In the genomic region with DNA sequence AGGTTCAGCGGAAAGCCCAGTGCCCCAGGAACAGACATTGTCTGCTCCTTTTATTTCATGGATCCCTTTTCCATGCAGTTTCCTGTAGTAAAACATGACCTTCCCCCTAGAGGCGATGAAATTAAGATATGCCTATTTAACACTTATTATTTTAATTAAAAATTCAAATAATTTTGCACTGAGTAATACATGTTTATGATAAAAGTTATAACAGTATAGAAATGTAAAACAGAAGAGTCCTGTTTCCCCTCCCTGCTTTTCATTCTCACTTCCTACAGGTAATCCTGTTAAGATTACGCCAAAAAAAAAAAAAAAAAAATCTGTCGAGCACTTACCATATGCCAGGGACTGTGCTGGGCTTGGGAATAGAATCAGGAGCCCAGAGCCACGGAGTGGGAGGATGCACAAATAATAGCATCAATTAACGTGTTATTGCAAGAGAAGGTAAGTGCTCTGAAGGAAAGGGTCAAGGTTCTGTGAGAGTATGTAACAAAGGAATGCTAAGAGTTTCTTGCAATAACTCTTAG, we compare ENCODE assay signal across 1 cellular context.
TF ChIP-seq lines count a peak whose summit lies in the region.

No MANE protein-coding gene starts in this region.

TF ChIP-seq in HCT116, 20 proteins besides CTCF, POLR2A, EP300 and RAD21:
- TF ChIP-seq FOSL1 (IDR thresholded peaks at IDR 0.05; ENCODE audit: low read depth) (no peak), SP1 (IDR thresholded peaks at IDR 0.05; ENCODE audit: low read depth) (no peak), TCF7L2 (IDR thresholded peaks at IDR 0.05; ENCODE audit: borderline replicate concordance, extremely low read depth, insufficient read depth, insufficient read length) (no peak), ZNF274 (IDR thresholded peaks at IDR 0.05; ENCODE audit: low read depth, low read length) (no peak)
- TF ChIP-seq, protein P1, sequence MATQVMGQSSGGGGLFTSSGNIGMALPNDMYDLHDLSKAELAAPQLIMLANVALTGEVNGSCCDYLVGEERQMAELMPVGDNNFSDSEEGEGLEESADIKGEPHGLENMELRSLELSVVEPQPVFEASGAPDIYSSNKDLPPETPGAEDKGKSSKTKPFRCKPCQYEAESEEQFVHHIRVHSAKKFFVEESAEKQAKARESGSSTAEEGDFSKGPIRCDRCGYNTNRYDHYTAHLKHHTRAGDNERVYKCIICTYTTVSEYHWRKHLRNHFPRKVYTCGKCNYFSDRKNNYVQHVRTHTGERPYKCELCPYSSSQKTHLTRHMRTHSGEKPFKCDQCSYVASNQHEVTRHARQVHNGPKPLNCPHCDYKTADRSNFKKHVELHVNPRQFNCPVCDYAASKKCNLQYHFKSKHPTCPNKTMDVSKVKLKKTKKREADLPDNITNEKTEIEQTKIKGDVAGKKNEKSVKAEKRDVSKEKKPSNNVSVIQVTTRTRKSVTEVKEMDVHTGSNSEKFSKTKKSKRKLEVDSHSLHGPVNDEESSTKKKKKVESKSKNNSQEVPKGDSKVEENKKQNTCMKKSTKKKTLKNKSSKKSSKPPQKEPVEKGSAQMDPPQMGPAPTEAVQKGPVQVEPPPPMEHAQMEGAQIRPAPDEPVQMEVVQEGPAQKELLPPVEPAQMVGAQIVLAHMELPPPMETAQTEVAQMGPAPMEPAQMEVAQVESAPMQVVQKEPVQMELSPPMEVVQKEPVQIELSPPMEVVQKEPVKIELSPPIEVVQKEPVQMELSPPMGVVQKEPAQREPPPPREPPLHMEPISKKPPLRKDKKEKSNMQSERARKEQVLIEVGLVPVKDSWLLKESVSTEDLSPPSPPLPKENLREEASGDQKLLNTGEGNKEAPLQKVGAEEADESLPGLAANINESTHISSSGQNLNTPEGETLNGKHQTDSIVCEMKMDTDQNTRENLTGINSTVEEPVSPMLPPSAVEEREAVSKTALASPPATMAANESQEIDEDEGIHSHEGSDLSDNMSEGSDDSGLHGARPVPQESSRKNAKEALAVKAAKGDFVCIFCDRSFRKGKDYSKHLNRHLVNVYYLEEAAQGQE (IDR thresholded peaks at IDR 0.05; ENCODE audit: low read depth): no peak
